8 cellular contexts compared by ENCODE assay signal in the genomic region with DNA sequence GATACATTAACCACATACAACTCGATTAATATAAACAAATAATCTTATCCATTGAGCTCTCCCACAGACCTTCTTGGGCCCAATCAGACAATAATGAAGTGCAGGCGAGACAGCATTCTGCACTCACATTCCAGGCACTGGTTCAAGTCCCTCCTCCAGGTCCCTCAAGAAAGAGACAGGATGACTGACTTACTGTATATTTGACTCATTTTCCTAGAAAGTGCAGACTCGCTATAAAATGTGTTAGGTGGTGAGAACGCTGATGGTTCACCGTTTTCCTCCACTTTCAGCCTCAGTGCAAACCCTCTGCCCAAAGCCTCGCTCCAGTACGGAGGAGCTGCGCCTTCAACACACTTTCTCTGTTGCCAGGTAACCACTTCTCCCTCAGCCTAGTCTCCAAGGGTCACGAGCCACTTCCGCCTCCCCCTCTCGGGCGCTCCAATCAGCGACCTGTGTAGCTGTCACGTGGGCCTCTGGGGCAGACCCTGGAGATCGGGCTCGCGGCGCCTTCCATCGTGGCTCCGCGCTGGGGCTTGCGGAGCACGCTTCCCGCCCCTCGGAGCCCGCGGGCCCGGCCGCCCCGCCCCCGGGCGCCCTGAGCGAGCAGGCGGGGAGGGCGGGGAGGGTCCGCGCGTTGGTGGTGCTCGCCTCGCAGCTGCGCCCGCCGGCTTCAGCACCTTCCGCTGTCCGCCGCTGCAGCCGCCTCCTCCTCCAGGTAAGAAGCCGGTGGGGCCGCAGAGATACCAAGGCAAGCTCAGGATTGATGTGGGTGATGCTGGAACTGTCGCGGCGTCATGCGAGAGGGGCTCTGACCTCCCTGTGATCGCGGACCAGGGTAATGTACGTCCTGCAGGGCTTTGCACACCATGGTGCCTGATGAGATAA. TPM values are rescaled to one million over a fixed set of nuclear protein-coding genes. Genes with fewer than 3 reads are reported as not detected.
A peak's percentile ranks its signal among the peaks of the same experiment; 100 is the strongest.
DNase-seq lines count a peak whose midpoint lies in the region; ATAC-seq and TF ChIP-seq lines count a peak whose summit lies in the region.

A gene (plus strand): TSS at position 477 of the 885 bp plus-strand sequence. CDS start 45,740 bp downstream, outside the sequence.

- ATAC-seq in CD4-positive, alpha-beta T cell (ENCODE audit: poor library complexity), result peak; percentile 92
- peak; percentile 99 for ATAC-seq in GM19468 (IDR thresholded peaks at IDR 0.05; ENCODE audit: extremely low read depth, unreplicated experiment)
- ATAC-seq in activated CD8-positive, alpha-beta memory T cell treated with anti-CD3 and anti-CD28 coated beads, Interleukin-2, amount 10 ng/mL, durations not matched to agents 7 days and 5 days, result peak; percentile 99

- no peaks in the 10 kb centered on the region for H3K36me3 Mint-ChIP-seq in CD4-positive, alpha-beta T cell (ENCODE audit: low read depth)
- H3K36me3 Mint-ChIP-seq in activated CD8-positive, alpha-beta memory T cell treated with anti-CD3 and anti-CD28 coated beads, Interleukin-2, amount 10 ng/mL, durations not matched to agents 7 days and 5 days, result no peaks in the 10 kb centered on the region

- peaks cover 15% of the 10 kb centered on the region for H3K4me1 Mint-ChIP-seq in CD4-positive, alpha-beta T cell (ENCODE audit: low read depth)
- H3K4me1 Mint-ChIP-seq in activated CD8-positive, alpha-beta memory T cell treated with anti-CD3 and anti-CD28 coated beads, Interleukin-2, amount 10 ng/mL, durations not matched to agents 7 days and 5 days, result peaks cover 9% of the 10 kb centered on the region

- H3K27me3 Mint-ChIP-seq in CD4-positive, alpha-beta T cell, result peaks cover 37% of the 10 kb centered on the region
- H3K27me3 Mint-ChIP-seq in activated CD8-positive, alpha-beta memory T cell treated with anti-CD3 and anti-CD28 coated beads, Interleukin-2, amount 10 ng/mL, durations not matched to agents 7 days and 5 days, result peaks cover 36% of the 10 kb centered on the region

- H3K4me1 ChIP-seq in endocrine pancreas (ENCODE audit: control insufficient read depth, insufficient read depth, low read length) (peaks cover 18% of the 10 kb centered on the region), mesodermal cell (ENCODE audit: control insufficient read depth, insufficient read depth, low read length, poor library complexity, severe bottlenecking) (no peaks in the 10 kb centered on the region)

- intact Hi-C loops in CD4-positive, alpha-beta T cell (cut with DNase I, micrococcal nuclease), result loop anchor here in 1 of 2 experiments (10.0 kb wide), 2 partner anchors 129 to 249 kb away; a partner anchor contains a TSS

- CTCF ChIA-PET in CD4-positive, alpha-beta T cell (lab: Charles Lee), result no interaction called here
- CTCF ChIA-PET in activated CD8-positive, alpha-beta memory T cell treated with anti-CD3 and anti-CD28 coated beads, Interleukin-2, amount 10 ng/mL, durations not matched to agents 7 days and 5 days (lab: Charles Lee), result no interaction called here

- 3% methylated on average over 23 to 46 of the region's 56 CpGs for whole genome bisulfite sequencing in mesodermal cell (ENCODE audit: insufficient coverage in 2 of 2), 2 experiments

- peak within 1 kb of the TSS; percentile 60 for H3K9ac ChIP-seq in endocrine pancreas (ENCODE audit: control insufficient read depth, insufficient read depth, low read length)

- peak; percentile 33 to 68 (median 48) for DNase-seq in CD4-positive, alpha-beta T cell
- peak; percentile 45 to 94 for DNase-seq in HL-60 (ENCODE audit: low read depth in 1 of 2, low spot score in 1 of 2)
- peak; percentile 55 for DNase-seq in NOMO-1 treated with dmso at 0.1 percent for 144 hours (lab: John Stamatoyannopoulos, UW; ENCODE audit: unreplicated experiment)
- peak; percentile 80 for DNase-seq in activated CD8-positive, alpha-beta memory T cell treated with anti-CD3 and anti-CD28 coated beads, Interleukin-2, amount 10 ng/mL, durations not matched to agents 7 days and 5 days
- DNase-seq in stimulated activated CD8-positive, alpha-beta memory T cell treated with anti-CD3 and anti-CD28 coated beads, Interleukin-12 subunit alpha, Interleukin-12 subunit beta, amount 100 ng/mL, for 4 hours (ENCODE audit: low read depth), result peak; percentile 48

- H3K36me3 ChIP-seq in endocrine pancreas (ENCODE audit: control insufficient read depth, insufficient read depth, low read length), result no peaks in the 10 kb centered on the region
- no peaks in the 10 kb centered on the region for H3K36me3 ChIP-seq in mesodermal cell (ENCODE audit: control insufficient read depth, insufficient read depth, low read length)

- H3K4me3 Mint-ChIP-seq in CD4-positive, alpha-beta T cell, result peak within 1 kb of the TSS; percentile 91
- peak within 1 kb of the TSS; percentile 69 for H3K4me3 Mint-ChIP-seq in activated CD8-positive, alpha-beta memory T cell treated with anti-CD3 and anti-CD28 coated beads, Interleukin-2, amount 10 ng/mL, durations not matched to agents 7 days and 5 days

- POLR2A ChIA-PET in CD4-positive, alpha-beta T cell (lab: Charles Lee), result interaction anchor here (0.6 kb wide), 2 partner anchors 13 to 529 kb away, joined by 3 read pairs; no protein-coding TSS in a partner anchor

- H3K4me3 ChIP-seq in HL-60 (replicated peaks; ENCODE audit: insufficient read depth, low read length) (peak within 1 kb of the TSS; percentile 64), endocrine pancreas (ENCODE audit: control insufficient read depth, insufficient read depth, low read length) (peak within 1 kb of the TSS; percentile 95), mesodermal cell (ENCODE audit: extremely low read depth, insufficient read depth, low read length, poor library complexity, severe bottlenecking) (peak within 1 kb of the TSS; percentile 46)

- H3K27ac ChIP-seq in CD4-positive, alpha-beta T cell (ENCODE audit: low read depth, low read length), result no peak within 1 kb of the TSS
- no peak within 1 kb of the TSS for H3K27ac ChIP-seq in HL-60 (replicated peaks)
- H3K27ac ChIP-seq in mesodermal cell (ENCODE audit: low read depth, low read length, severe bottlenecking), result peak within 1 kb of the TSS; percentile 50

- H3K9me3 Mint-ChIP-seq in CD4-positive, alpha-beta T cell, result no peaks in the 10 kb centered on the region
- no peaks in the 10 kb centered on the region for H3K9me3 Mint-ChIP-seq in activated CD8-positive, alpha-beta memory T cell treated with anti-CD3 and anti-CD28 coated beads, Interleukin-2, amount 10 ng/mL, durations not matched to agents 7 days and 5 days (ENCODE audit: low read depth)

- H3K27ac Mint-ChIP-seq in CD4-positive, alpha-beta T cell, result no peak within 1 kb of the TSS
- H3K27ac Mint-ChIP-seq in activated CD8-positive, alpha-beta memory T cell treated with anti-CD3 and anti-CD28 coated beads, Interleukin-2, amount 10 ng/mL, durations not matched to agents 7 days and 5 days, result no peak within 1 kb of the TSS

- no peak for TF ChIP-seq CTCF in CD4-positive, alpha-beta T cell (IDR thresholded peaks at IDR 0.05)
- TF ChIP-seq CTCF in HL-60 (IDR thresholded peaks at IDR 0.05; ENCODE audit: insufficient read depth, low read length), result no peak

- H3K9me3 ChIP-seq in CD4-positive, alpha-beta T cell (ENCODE audit: control insufficient read depth, low read length), result no peaks in the 10 kb centered on the region
- H3K9me3 ChIP-seq in endocrine pancreas (ENCODE audit: control insufficient read depth, low read length) (no peaks in the 10 kb centered on the region), mesodermal cell (ENCODE audit: control insufficient read depth, low read length) (no peaks in the 10 kb centered on the region)

- peaks cover 10% of the 10 kb centered on the region for H3K27me3 ChIP-seq in CD4-positive, alpha-beta T cell (ENCODE audit: control insufficient read depth, insufficient read depth, low read length)
- H3K27me3 ChIP-seq in HL-60 (ENCODE audit: insufficient read depth, poor library complexity, severe bottlenecking), result peaks cover under 1% of the 10 kb centered on the region
- no peaks in the 10 kb centered on the region for H3K27me3 ChIP-seq in endocrine pancreas (ENCODE audit: control insufficient read depth, insufficient read depth, low read length)

RNA-seq across cellular contexts. Expression of the gene that starts here (rescaled TPM):
- total RNA-seq in CD4-positive, alpha-beta T cell, result under 1 TPM; 0.47 to 0.64 TPM
- total RNA-seq in activated CD8-positive, alpha-beta memory T cell treated with anti-CD3 and anti-CD28 coated beads, Interleukin-2, amount 10 ng/mL, durations not matched to agents 7 days and 5 days, result under 1 TPM; 0.26 to 0.44 TPM
- 1.7 TPM for polyA plus RNA-seq in mesodermal cell (2013, experiment 1 of 2)
- 1.8 TPM for polyA plus RNA-seq in mesodermal cell (2013, experiment 2 of 2)

Comparison
In these comparisons a context has a peak if more than half of its experiments do, and no peak if none do; other contexts are left out.
1. Peak in DNase-seq and ATAC-seq in CD4-positive, alpha-beta T cell; RNA of the gene not detected or under 1 TPM.
2. Peak in DNase-seq and ATAC-seq in activated CD8-positive, alpha-beta memory T cell treated with anti-CD3 and anti-CD28 coated beads, Interleukin-2, amount 10 ng/mL, durations not matched to agents 7 days and 5 days; RNA of the gene not detected or under 1 TPM.